Comparison of ENCODE assay signal across 8 cellular contexts in the genomic region with DNA sequence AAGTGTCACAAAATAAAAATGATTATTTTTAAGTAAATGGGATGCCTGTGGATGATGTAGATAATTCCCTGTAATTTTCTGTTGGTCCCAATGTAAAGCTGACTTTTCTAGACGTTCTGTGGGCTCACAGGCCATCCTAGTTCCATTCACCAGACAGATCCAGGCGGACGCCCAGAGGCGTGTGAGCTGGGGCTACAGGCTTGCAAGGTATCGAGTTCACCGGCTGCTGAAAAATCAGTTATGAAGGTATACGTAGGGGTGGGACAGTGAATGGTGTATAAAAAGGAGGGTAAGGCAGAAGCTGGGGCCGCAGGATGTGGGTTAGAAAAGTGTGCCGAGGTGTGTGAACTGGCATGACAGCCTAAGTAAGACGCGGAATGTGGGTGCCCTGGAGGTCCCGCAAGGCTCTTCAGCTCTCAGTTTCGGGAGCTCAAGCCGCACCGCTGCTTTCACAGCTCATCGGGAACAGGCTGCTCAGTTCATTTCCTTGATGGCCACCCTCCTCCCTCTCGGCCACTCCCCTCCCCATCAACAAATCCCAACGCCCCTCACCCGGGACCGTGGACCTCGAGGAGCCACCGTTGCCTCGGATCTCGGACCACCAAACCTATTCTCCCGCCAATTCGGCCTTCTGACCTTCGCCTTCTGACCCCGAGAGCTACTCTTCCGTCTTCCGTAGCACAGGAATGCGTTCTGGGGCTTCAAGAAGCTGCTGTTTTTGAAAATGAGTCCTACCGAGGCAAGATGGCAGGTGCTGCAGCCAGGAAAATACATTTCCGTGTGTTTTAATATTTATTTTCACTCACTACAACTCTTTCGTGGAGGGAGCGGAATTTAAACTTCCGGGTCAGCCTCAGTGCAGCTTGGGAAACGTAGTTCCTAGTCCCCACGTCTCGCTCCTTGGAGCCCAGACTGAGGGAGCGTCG. TPM values are rescaled to one million over a fixed set of nuclear protein-coding genes. Genes with fewer than 3 reads are reported as not detected.
A peak's percentile ranks its signal among the peaks of the same experiment; 100 is the strongest.
DNase-seq lines count a peak whose midpoint lies in the region; ATAC-seq, FAIRE-seq and TF ChIP-seq lines count a peak whose summit lies in the region.

A gene with protein sequence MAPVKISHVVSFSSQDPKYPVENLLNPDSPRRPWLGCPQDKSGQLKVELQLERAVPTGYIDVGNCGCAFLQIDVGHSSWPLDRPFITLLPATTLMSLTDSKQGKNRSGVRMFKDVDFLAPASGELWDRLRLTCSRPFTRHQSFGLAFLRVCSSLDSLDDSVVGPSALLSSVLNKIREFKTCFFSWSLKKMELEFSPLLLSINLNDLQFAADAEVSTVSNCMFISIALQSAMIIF (minus strand): TSS at position 782 of the 926 bp plus-strand sequence. CDS start 5,241 bp downstream, outside the sequence.

- peaks cover 5 to 11% of the 10 kb centered on the region in 2 donors for H3K4me1 ChIP-seq in small intestine (ENCODE audit: control insufficient read depth in 2 of 2, insufficient read depth in 1 of 2, low read depth in 1 of 2, low read length in 1 of 2)

- peak; percentile 70 for TF ChIP-seq POLR2A in GM18505 (IDR thresholded peaks at IDR 0.05; ENCODE audit: borderline replicate concordance, extremely low read depth, insufficient read depth, insufficient read length)

- peak within 1 kb of the TSS; percentile 99 for H3K27ac Mint-ChIP-seq in T-helper 1 cell treated with Interleukin-12 subunit alpha and Interleukin-12 subunit beta and Interleukin-4 antibody, amounts not matched to agents 30 μg/mL and 1 μg/mL, for 36 hours
- peak within 1 kb of the TSS; percentile 97 to 100 (median 99) for H3K27ac Mint-ChIP-seq in brain

- no peaks in the 10 kb centered on the region for H3K27me3 ChIP-seq in small intestine (ENCODE audit: control insufficient read depth in 2 of 2, insufficient read depth in 2 of 2, low read length in 2 of 2)

- TF ChIP-seq CTCF in 22Rv1 (IDR thresholded peaks at IDR 0.05) (no peak), brain (conservative IDR thresholded peaks at IDR 0.05) (no peak)

- H3K36me3 ChIP-seq in small intestine (ENCODE audit: control insufficient read depth in 2 of 2, insufficient read depth in 2 of 2, low read length in 2 of 2), result no peaks in the 10 kb centered on the region

- H3K4me1 Mint-ChIP-seq in T-helper 1 cell treated with Interleukin-12 subunit alpha and Interleukin-12 subunit beta and Interleukin-4 antibody, amounts not matched to agents 30 μg/mL and 1 μg/mL, for 36 hours (ENCODE audit: low read depth), result peaks cover 37% of the 10 kb centered on the region
- peaks cover 49% of the 10 kb centered on the region for H3K4me1 Mint-ChIP-seq in brain

- H3K4me3 Mint-ChIP-seq in T-helper 1 cell treated with Interleukin-12 subunit alpha and Interleukin-12 subunit beta and Interleukin-4 antibody, amounts not matched to agents 30 μg/mL and 1 μg/mL, for 36 hours, result peak within 1 kb of the TSS; percentile 95
- peak within 1 kb of the TSS; percentile 96 to 99 (median 99) for H3K4me3 Mint-ChIP-seq in brain

- H3K36me3 Mint-ChIP-seq in T-helper 1 cell treated with Interleukin-12 subunit alpha and Interleukin-12 subunit beta and Interleukin-4 antibody, amounts not matched to agents 30 μg/mL and 1 μg/mL, for 36 hours (ENCODE audit: low read depth), result peaks cover 14% of the 10 kb centered on the region
- H3K36me3 Mint-ChIP-seq in brain, result no peaks in the 10 kb centered on the region

- H3K27ac ChIP-seq in 22Rv1 (peak within 1 kb of the TSS; percentile 96), small intestine (ENCODE audit: low read depth in 1 of 2, low read length in 1 of 2) (peak within 1 kb of the TSS; percentile 88 to 91)

- ATAC-seq in GM18505 (IDR thresholded peaks at IDR 0.05; ENCODE audit: unreplicated experiment) (peak; percentile 60), HG02943 (IDR thresholded peaks at IDR 0.05; ENCODE audit: low read depth, unreplicated experiment) (peak; percentile 64)

- FAIRE-seq in small intestine (lab: Jason Lieb, UNC), result no peak

- H3K27me3 Mint-ChIP-seq in T-helper 1 cell treated with Interleukin-12 subunit alpha and Interleukin-12 subunit beta and Interleukin-4 antibody, amounts not matched to agents 30 μg/mL and 1 μg/mL, for 36 hours (ENCODE audit: low read depth), result no peaks in the 10 kb centered on the region
- peaks cover 11% of the 10 kb centered on the region for H3K27me3 Mint-ChIP-seq in brain

- DNase-seq in NCI-H1694 (lab: John Stamatoyannopoulos, UW), result peak; percentile 82
- peak; percentile 89 for DNase-seq in small intestine

- 0 to 1% (median 0%) methylated on average over 40 to 41 of the region's 41 CpGs for WGBS in small intestine, 3 donors

- H3K9me3 Mint-ChIP-seq in T-helper 1 cell treated with Interleukin-12 subunit alpha and Interleukin-12 subunit beta and Interleukin-4 antibody, amounts not matched to agents 30 μg/mL and 1 μg/mL, for 36 hours, result no peaks in the 10 kb centered on the region
- no peaks in the 10 kb centered on the region for H3K9me3 Mint-ChIP-seq in brain

- H3K4me3 ChIP-seq in iPS-18c (ENCODE audit: insufficient read depth, low read depth, low read length) (peak within 1 kb of the TSS; percentile 61), small intestine (ENCODE audit: low read depth in 1 of 2, low read length in 2 of 2) (peak within 1 kb of the TSS; percentile 70 to 86)

- no peaks in the 10 kb centered on the region for H3K9me3 ChIP-seq in iPS-18c (ENCODE audit: control insufficient read depth, insufficient read depth, low read length)
- H3K9me3 ChIP-seq in small intestine (ENCODE audit: control insufficient read depth, low read depth), result no peaks in the 10 kb centered on the region

RNA-seq across cellular contexts. Expression of the gene that starts here (rescaled TPM):
- polyA plus RNA-seq in brain (ENCODE audit: insufficient read depth, low read depth, low replicate concordance) (2.0 TPM), small intestine (1 to 10 TPM; 2.7 to 4.9 (median 3.1) TPM)

Comparison
In these comparisons a context has a peak if more than half of its experiments do, and no peak if none do; other contexts are left out.
1. Peak in every context shown above with its lines: DNase-seq, ATAC-seq, H3K4me3 ChIP-seq and H3K27ac ChIP-seq.